Comparison of ENCODE assay signal across 22 cellular contexts in the genomic region with DNA sequence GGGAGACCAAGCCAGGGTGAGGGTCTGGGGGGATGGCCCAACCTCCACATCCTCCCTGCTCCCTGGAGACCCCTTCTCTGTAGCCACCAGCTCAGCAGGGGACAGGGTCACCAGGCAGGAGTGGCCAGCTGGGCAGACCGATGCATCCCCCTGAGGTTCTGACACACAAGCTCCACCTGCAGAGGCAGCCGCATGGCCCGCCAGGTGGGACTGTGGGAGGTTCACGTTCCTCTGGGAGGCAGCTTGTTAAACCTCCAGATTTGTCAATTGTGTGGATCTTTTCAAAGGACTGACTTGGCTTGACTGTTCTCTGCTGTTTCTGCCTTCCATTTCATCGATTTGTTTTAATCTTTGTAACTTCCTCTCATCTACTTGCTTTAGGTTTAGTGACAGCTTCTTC. TPM values are rescaled to one million over a fixed set of nuclear protein-coding genes. Genes with fewer than 3 reads are reported as not detected.
DNase-seq lines count a peak whose midpoint lies in the region; ATAC-seq, FAIRE-seq and TF ChIP-seq lines count a peak whose summit lies in the region.
"Had no signal": no experiment of that assay in that cellular context is flagged by ENCODE, and none has a peak within 500 bp of the region (broad histone marks: within the 10 kb centered on the region; RNA-seq: fewer than 3 reads in every experiment).

No MANE protein-coding gene starts in this region.

- no peak overlapping the region for H2BK120ac ChIP-seq in mesenchymal stem cell (ENCODE audit: low read depth, low read length)

- H3K36me3 Mint-ChIP-seq in IgD-negative memory B cell: peaks cover 5% of the 10 kb centered on the region

- peaks cover 52% of the 10 kb centered on the region for H4K20me1 ChIP-seq in BLaER1
- H4K20me1 ChIP-seq in GM12878 (ENCODE audit: control insufficient read depth, insufficient read depth): no peaks in the 10 kb centered on the region

- TF ChIP-seq CTCF in GM12878 (IDR thresholded peaks at IDR 0.05 in 2 of 3, conservative IDR thresholded peaks at IDR 0.05 in 1 of 3; ENCODE audit: control insufficient read depth in 2 of 3, extremely low read depth in 1 of 3, insufficient read depth in 1 of 3, low read depth in 3 of 3, low read length in 3 of 3): no peak
- no peak for TF ChIP-seq CTCF in brain microvascular endothelial cell (IDR thresholded peaks at IDR 0.05; ENCODE audit: low read depth, low read length, missing control alignments)

- RAD21 ChIA-PET in GM12878 (lab: Charles Lee; ENCODE audit: unreplicated experiment): interaction anchor here (0.6 kb wide), 1 partner anchor 38 kb away, joined by 3 read pairs; no protein-coding TSS in a partner anchor

- SMC1A ChIA-PET in GM12878 (lab: Charles Lee; ENCODE audit: uncharacterized antibody, unreplicated experiment): no interaction called here

- H2AFZ ChIP-seq in GM12878 (ENCODE audit: control insufficient read depth, low read depth, low read length) (no peak overlapping the region), mesenchymal stem cell (ENCODE audit: low read depth, low read length) (no peak overlapping the region)

- no peak overlapping the region for H3K4me3 Mint-ChIP-seq in IgD-negative memory B cell
- H3K4me3 Mint-ChIP-seq: B cell had no signal

- H3K14ac ChIP-seq in mesenchymal stem cell (ENCODE audit: low read length in 2 of 2): no peak overlapping the region

- H2AK5ac ChIP-seq in mesenchymal stem cell (ENCODE audit: low read length, severe bottlenecking): no peak overlapping the region

- WGBS in GM12878 (ENCODE audit: insufficient coverage, insufficient replicate concordance, low lambda C conversion rate, missing lambda C conversion rate): 85% methylated on average over 5 of the region's 5 CpGs
- 96% methylated on average over 4 of the region's 5 CpGs for WGBS in mesenchymal stem cell

- no peak overlapping the region for H2BK15ac ChIP-seq in mesenchymal stem cell (ENCODE audit: low read depth, poor library complexity, severe bottlenecking)

- H3K4me1 ChIP-seq in BLaER1 (peaks cover 61% of the 10 kb centered on the region), GM12878 (ENCODE audit: control insufficient read depth, insufficient read depth, low read length) (no peaks in the 10 kb centered on the region), mesenchymal stem cell (ENCODE audit: control insufficient read depth, insufficient read depth, low read depth, low read length) (peaks cover 34% of the 10 kb centered on the region)

- H3K4me3 ChIP-seq in BLaER1: peak overlapping the region; percentile 41; the same call in 1 of the 2 replicates
- no peak overlapping the region for H3K4me3 ChIP-seq in GM12878
- H3K4me3 ChIP-seq in mesenchymal stem cell (ENCODE audit: insufficient read depth in 1 of 2, low read depth in 1 of 2, low read length in 2 of 2): no peak overlapping the region
- H3K4me3 ChIP-seq in brain microvascular endothelial cell (ENCODE audit: low read depth, low read length): no peak overlapping the region

- H3K9ac ChIP-seq in BLaER1 (peak overlapping the region; percentile 67; the same call in 1 of the 2 replicates), GM12878 (ENCODE audit: control insufficient read depth, insufficient read depth, low read length) (no peak overlapping the region), mesenchymal stem cell (ENCODE audit: low read length) (no peak overlapping the region)

- H3K27me3 Mint-ChIP-seq in IgD-negative memory B cell: no peaks in the 10 kb centered on the region
- H3K27me3 Mint-ChIP-seq: B cell; CD4-positive, CD25-positive, alpha-beta regulatory T cell had no signal

- no peak for ATAC-seq in GM12878
- no peak for ATAC-seq in HG03460 (IDR thresholded peaks at IDR 0.05; ENCODE audit: unreplicated experiment)
- no peak for ATAC-seq in HG03108 (IDR thresholded peaks at IDR 0.05; ENCODE audit: unreplicated experiment)
- ATAC-seq: SK-N-SH treated with all-trans-retinoic acid at 6 μM for 48 hours had no signal

- H3K23ac ChIP-seq in mesenchymal stem cell (ENCODE audit: low read length in 2 of 2): no peak overlapping the region

- H3K4me2 ChIP-seq in BLaER1 (peak overlapping the region; percentile 89), GM12878 (ENCODE audit: control insufficient read depth, insufficient read depth) (no peak overlapping the region), mesenchymal stem cell (ENCODE audit: low read length, poor library complexity, severe bottlenecking) (no peak overlapping the region)

- H3K79me2 ChIP-seq in GM12878 (ENCODE audit: control insufficient read depth, insufficient read depth, low read length): no peaks in the 10 kb centered on the region

- H3K18ac ChIP-seq in mesenchymal stem cell (ENCODE audit: low read depth in 1 of 2, low read length in 2 of 2): no peak overlapping the region

- H3K36me3 ChIP-seq in BLaER1 (peaks cover 84% of the 10 kb centered on the region), GM12878 (ENCODE audit: control insufficient read depth in 2 of 2, insufficient read depth in 2 of 2, low read length in 1 of 2) (peaks cover 0 to 4% of the 10 kb centered on the region in 2 experiments; a peak in 3 of 4 replicates), mesenchymal stem cell (ENCODE audit: control insufficient read depth in 1 of 2, insufficient read depth in 2 of 2, low read depth in 1 of 2, low read length in 2 of 2) (peaks cover 35 to 64% of the 10 kb centered on the region in 2 experiments), brain microvascular endothelial cell (replicated peaks) (peaks cover 64% of the 10 kb centered on the region)

- H3K9me3 Mint-ChIP-seq in IgD-negative memory B cell: no peaks in the 10 kb centered on the region
- H3K9me3 Mint-ChIP-seq: CD4-positive, CD25-positive, alpha-beta regulatory T cell had no signal

- H3K9me3 ChIP-seq in BLaER1 (no peaks in the 10 kb centered on the region), GM12878 (replicated peaks; ENCODE audit: control insufficient read depth, insufficient read depth, low read length) (no peaks in the 10 kb centered on the region; the same call in 2 of the 3 replicates), mesenchymal stem cell (ENCODE audit: control insufficient read depth, low read length) (no peaks in the 10 kb centered on the region)

- H3K27ac ChIP-seq in BLaER1 (peak overlapping the region; percentile 79), GM12878 (ENCODE audit: control insufficient read depth, insufficient read depth) (no peak overlapping the region), mesenchymal stem cell (ENCODE audit: low read length, poor library complexity, severe bottlenecking) (no peak overlapping the region), brain microvascular endothelial cell (no peak overlapping the region)

- intact Hi-C loops in GM12878 (cut with micrococcal nuclease; ENCODE audit: unreplicated experiment): no loop called here

- FAIRE-seq in GM12878 (lab: Jason Lieb, UNC): no peak
- FAIRE-seq: A204.1, H54, HTR-8/SVneo had no signal

- H4K8ac ChIP-seq in mesenchymal stem cell (ENCODE audit: low read length): no peak overlapping the region

- no peak for TF ChIP-seq EP300 in GM12878 (IDR thresholded peaks at IDR 0.05; ENCODE audit: borderline replicate concordance in 1 of 2, control insufficient read depth in 1 of 2, low read depth in 2 of 2, low read length in 2 of 2)

- no peak for DNase-seq in GM12878 (ENCODE audit: low read depth, low spot score)
- DNase-seq in mesenchymal stem cell: no peak
- no peak for DNase-seq in brain microvascular endothelial cell
- DNase-seq: CD4-positive, CD25-positive, alpha-beta regulatory T cell; DMS79; Karpas-422; NCI-H1694; NCI-H2081; NCI-H2171; NCI-H524 treated with DMSO at 0.1 percent for 48 hours; RPMI8226; SIG-M5 had no signal

- no peak overlapping the region for H2BK12ac ChIP-seq in mesenchymal stem cell (ENCODE audit: low read length in 2 of 2)

- H3K4me1 Mint-ChIP-seq in IgD-negative memory B cell: peaks cover 0 to 5% (median 4%) of the 10 kb centered on the region in 3 donors

- H3K79me1 ChIP-seq in mesenchymal stem cell (replicated peaks; ENCODE audit: low read length, poor library complexity, severe bottlenecking): peaks cover 19% of the 10 kb centered on the region

- TF ChIP-seq POLR2A in GM12878 (IDR thresholded peaks at IDR 0.05; ENCODE audit: low read depth, low read length): no peak

- no peak overlapping the region for H3K4ac ChIP-seq in mesenchymal stem cell (ENCODE audit: low read depth in 1 of 2, low read length in 2 of 2)

- TF ChIP-seq RAD21 in GM12878 (IDR thresholded peaks at IDR 0.05; ENCODE audit: insufficient read depth, low read depth, low read length): no peak

- POLR2A ChIA-PET in GM12878 (lab: Charles Lee): no interaction called here

- CTCF ChIA-PET in GM12878 (lab: Yijun Ruan, JAX): interaction anchor here (1.5 kb wide), 1 partner anchor 38 kb away, joined by 3 read pairs; the partner anchor contains the start of gene RNF126

- no peak overlapping the region for H2BK5ac ChIP-seq in mesenchymal stem cell (ENCODE audit: low read depth, low read length, poor library complexity, severe bottlenecking)

- in situ Hi-C loops in GM12878 (cut with MboI): no loop called here
- in situ Hi-C loops in brain microvascular endothelial cell (cut with HindIII; ENCODE audit: low pct_ligation_motif_present, low sequenced_read_pairs): no loop called here

- TSS peak; percentile 33 for BruUV-seq in GM12878 (replicated peaks; lab: Mats Ljungman, UMichigan)

- no peaks in the 10 kb centered on the region for H3K27me3 ChIP-seq in BLaER1
- no peaks in the 10 kb centered on the region for H3K27me3 ChIP-seq in GM12878 (replicated peaks in 1 of 2; ENCODE audit: control insufficient read depth in 2 of 2, insufficient read depth in 2 of 2, low read length in 1 of 2)
- H3K27me3 ChIP-seq in mesenchymal stem cell (ENCODE audit: control insufficient read depth in 1 of 2, insufficient read depth in 1 of 2, low read length in 2 of 2): no peaks in the 10 kb centered on the region
- H3K27me3 ChIP-seq in brain microvascular endothelial cell (replicated peaks): no peaks in the 10 kb centered on the region

- peak overlapping the region; percentile 44 for H4K91ac ChIP-seq in mesenchymal stem cell (ENCODE audit: low read length)

- peak overlapping the region in 2 of 3 donors; percentile 7 to 32 for H3K27ac Mint-ChIP-seq in IgD-negative memory B cell
- H3K27ac Mint-ChIP-seq: B cell had no signal

RNA-seq across cellular contexts. Expression of gene POLRMT, which starts 8.1 kb away (rescaled TPM):
- 41.9 TPM for polyA plus RNA-seq in IgD-negative memory B cell
- total RNA-seq in GM12878 (2013; cell fraction: nucleolus; rRNA removed): 47.3 and 62.5 TPM in 2 replicates
- 36.5 and 42.8 TPM in 2 replicates for total RNA-seq in GM12878 (2014; rRNA removed)
- 22.0 and 22.8 TPM in 2 replicates for total RNA-seq in GM12878 (2014; rRNA removed; fragmentation: Illumina TruSeq; extraction: Trizol)
- total RNA-seq in GM12878 (2021): 57.6 and 59.8 TPM in 2 replicates
- polyA plus RNA-seq in GM12878 (2011; ENCODE audit: low read depth): 24.6 TPM
- 16.6 and 54.0 TPM in 2 replicates for polyA plus RNA-seq in GM12878 (2011; rRNA removed)
- polyA plus RNA-seq in GM12878 (2011; cell fraction: cytosol; rRNA removed): 27.6 and 50.3 TPM in 2 replicates
- polyA plus RNA-seq in GM12878 (2011; cell fraction: nucleus; rRNA removed): 300 and 345 TPM in 2 replicates
- polyA plus RNA-seq in GM12878 (2012): 36.1 and 38.8 TPM in 2 replicates
- 7.3 and 30.8 TPM in 2 replicates for polyA plus RNA-seq in GM12878 (2014; fragmentation: Illumina TruSeq; extraction: Trizol)
- 10 to 100 TPM in 1 of 2 experiments, 1 to 10 TPM in 1; 9.9 to 27.9 TPM for polyA plus RNA-seq in GM12878 (2014; fragmentation: Nextera tagmentation; extraction: Ambion mirVana)
- polyA plus RNA-seq in GM12878 (2014; rRNA removed): 38.4 and 52.6 TPM in 2 replicates
- 10 to 100 TPM; 28.1 to 44.7 TPM for polyA plus RNA-seq in GM12878 (2016; fragmentation: Nextera tagmentation; extraction: Ambion mirVana)
- polyA minus RNA-seq in GM12878 (2011; rRNA and poly(A)+ RNA removed): 91.7 and 110 TPM in 2 replicates
- polyA minus RNA-seq in GM12878 (2011; cell fraction: cytosol; rRNA and poly(A)+ RNA removed): 33.9 and 39.2 TPM in 2 replicates
- 50.2 and 63.4 TPM in 2 replicates for polyA minus RNA-seq in GM12878 (2011; cell fraction: nucleus; rRNA and poly(A)+ RNA removed)
- 24.9 TPM for polyA plus RNA-seq in mesenchymal stem cell (2013, experiment 1 of 2)
- polyA plus RNA-seq in mesenchymal stem cell (2013, experiment 2 of 2): 23.7 TPM

RNA-seq across cellular contexts. Expression of gene FGF22, which starts 14.4 kb away (rescaled TPM):
- polyA plus RNA-seq in IgD-negative memory B cell: not detected
- not detected in 2 replicates for total RNA-seq in GM12878 (2013; cell fraction: nucleolus; rRNA removed)
- total RNA-seq in GM12878 (2014; rRNA removed): not detected in 2 replicates
- total RNA-seq in GM12878 (2014; rRNA removed; fragmentation: Illumina TruSeq; extraction: Trizol): not detected in 2 replicates
- not detected in 2 replicates for total RNA-seq in GM12878 (2021)
- not detected for polyA plus RNA-seq in GM12878 (2011; ENCODE audit: low read depth)
- polyA plus RNA-seq in GM12878 (2011; rRNA removed): not detected in 2 replicates
- polyA plus RNA-seq in GM12878 (2011; cell fraction: cytosol; rRNA removed): 0.03 TPM in 1 of 2 replicates, not detected in the other
- polyA plus RNA-seq in GM12878 (2011; cell fraction: nucleus; rRNA removed): not detected in 2 replicates
- 0.24 TPM in 1 of 2 replicates, not detected in the other for polyA plus RNA-seq in GM12878 (2012)
- polyA plus RNA-seq in GM12878 (2014; fragmentation: Illumina TruSeq; extraction: Trizol): not detected in 2 replicates
- polyA plus RNA-seq in GM12878 (2014; fragmentation: Nextera tagmentation; extraction: Ambion mirVana): not detected
- polyA plus RNA-seq in GM12878 (2014; rRNA removed): 0.05 and 0.13 TPM in 2 replicates
- not detected for polyA plus RNA-seq in GM12878 (2016; fragmentation: Nextera tagmentation; extraction: Ambion mirVana)
- not detected in 2 replicates for polyA minus RNA-seq in GM12878 (2011; rRNA and poly(A)+ RNA removed)
- polyA minus RNA-seq in GM12878 (2011; cell fraction: cytosol; rRNA and poly(A)+ RNA removed): not detected in 2 replicates
- not detected in 2 replicates for polyA minus RNA-seq in GM12878 (2011; cell fraction: nucleus; rRNA and poly(A)+ RNA removed)
- 0.04 TPM for polyA plus RNA-seq in mesenchymal stem cell (2013, experiment 1 of 2)
- polyA plus RNA-seq in mesenchymal stem cell (2013, experiment 2 of 2): 0.07 TPM
- total RNA-seq: M059J had no signal

RNA-seq across cellular contexts. Expression of gene HCN2, which starts 35.6 kb away (rescaled TPM):
- not detected for polyA plus RNA-seq in IgD-negative memory B cell
- 0.12 TPM in 1 of 2 replicates, not detected in the other for total RNA-seq in GM12878 (2013; cell fraction: nucleolus; rRNA removed)
- total RNA-seq in GM12878 (2014; rRNA removed): 0.11 TPM in 1 of 2 replicates, not detected in the other
- total RNA-seq in GM12878 (2014; rRNA removed; fragmentation: Illumina TruSeq; extraction: Trizol): 0.04 TPM in 1 of 2 replicates, not detected in the other
- total RNA-seq in GM12878 (2021): 0.45 and 0.54 TPM in 2 replicates
- polyA plus RNA-seq in GM12878 (2011; ENCODE audit: low read depth): 0.17 TPM
- 0.05 TPM in 1 of 2 replicates, not detected in the other for polyA plus RNA-seq in GM12878 (2011; rRNA removed)
- 0.03 and 0.10 TPM in 2 replicates for polyA plus RNA-seq in GM12878 (2011; cell fraction: cytosol; rRNA removed)
- 0.34 and 0.51 TPM in 2 replicates for polyA plus RNA-seq in GM12878 (2011; cell fraction: nucleus; rRNA removed)
- polyA plus RNA-seq in GM12878 (2012): 0.41 and 0.77 TPM in 2 replicates
- 0.01 TPM in 1 of 2 replicates, not detected in the other for polyA plus RNA-seq in GM12878 (2014; fragmentation: Illumina TruSeq; extraction: Trizol)
- polyA plus RNA-seq in GM12878 (2014; fragmentation: Nextera tagmentation; extraction: Ambion mirVana): not detected
- 0.09 and 0.13 TPM in 2 replicates for polyA plus RNA-seq in GM12878 (2014; rRNA removed)
- not detected for polyA plus RNA-seq in GM12878 (2016; fragmentation: Nextera tagmentation; extraction: Ambion mirVana)
- not detected in 2 replicates for polyA minus RNA-seq in GM12878 (2011; rRNA and poly(A)+ RNA removed)
- not detected in 2 replicates for polyA minus RNA-seq in GM12878 (2011; cell fraction: cytosol; rRNA and poly(A)+ RNA removed)
- polyA minus RNA-seq in GM12878 (2011; cell fraction: nucleus; rRNA and poly(A)+ RNA removed): 0.12 TPM in 1 of 2 replicates, not detected in the other
- 2.0 TPM for polyA plus RNA-seq in mesenchymal stem cell (2013, experiment 1 of 2)
- 2.1 TPM for polyA plus RNA-seq in mesenchymal stem cell (2013, experiment 2 of 2)
- polyA plus RNA-seq: CD4-positive, CD25-positive, alpha-beta regulatory T cell had no signal

RNA-seq across cellular contexts. Expression of gene RNF126, which starts 37.8 kb away (rescaled TPM):
- polyA plus RNA-seq in IgD-negative memory B cell (108 TPM), GM12878 (2011; rRNA removed) (4.5 and 8.9 TPM in 2 replicates), GM12878 (2014; fragmentation: Illumina TruSeq; extraction: Trizol) (0.90 and 5.2 TPM in 2 replicates), GM12878 (2014; fragmentation: Nextera tagmentation; extraction: Ambion mirVana) (under 1 TPM; 0.45 to 0.73 TPM), GM12878 (2014; rRNA removed) (84.2 and 98.4 TPM in 2 replicates), GM12878 (2016; fragmentation: Nextera tagmentation; extraction: Ambion mirVana) (10 to 100 TPM; 81.9 to 85.7 TPM)
- 45.4 and 54.1 TPM in 2 replicates for total RNA-seq in GM12878 (2013; cell fraction: nucleolus; rRNA removed)
- total RNA-seq in GM12878 (2014; rRNA removed) (81.3 and 100 TPM in 2 replicates), GM12878 (2014; rRNA removed; fragmentation: Illumina TruSeq; extraction: Trizol) (13.5 and 19.2 TPM in 2 replicates), GM12878 (2021) (78.3 and 90.2 TPM in 2 replicates)
- polyA plus RNA-seq in GM12878 (2011; ENCODE audit: low read depth): 7.8 TPM
- polyA plus RNA-seq in GM12878 (2011; cell fraction: cytosol; rRNA removed): 22.0 and 33.7 TPM in 2 replicates
- polyA plus RNA-seq in GM12878 (2011; cell fraction: nucleus; rRNA removed): 59.1 and 84.4 TPM in 2 replicates
- 46.6 and 57.2 TPM in 2 replicates for polyA plus RNA-seq in GM12878 (2012)
- 6.1 and 15.7 TPM in 2 replicates for polyA minus RNA-seq in GM12878 (2011; rRNA and poly(A)+ RNA removed)
- 15.3 and 15.5 TPM in 2 replicates for polyA minus RNA-seq in GM12878 (2011; cell fraction: cytosol; rRNA and poly(A)+ RNA removed)
- polyA minus RNA-seq in GM12878 (2011; cell fraction: nucleus; rRNA and poly(A)+ RNA removed): 20.7 and 35.5 TPM in 2 replicates
- 41.9 TPM for polyA plus RNA-seq in mesenchymal stem cell (2013, experiment 1 of 2)
- polyA plus RNA-seq in mesenchymal stem cell (2013, experiment 2 of 2): 43.6 TPM

RNA-seq across cellular contexts. Expression of gene FSTL3, which starts 50.9 kb away (rescaled TPM):
- polyA plus RNA-seq in IgD-negative memory B cell (1.7 TPM), GM12878 (2011; rRNA removed) (8.4 and 13.5 TPM in 2 replicates), GM12878 (2014; fragmentation: Illumina TruSeq; extraction: Trizol) (2.4 and 2.7 TPM in 2 replicates), GM12878 (2014; fragmentation: Nextera tagmentation; extraction: Ambion mirVana) (under 1 TPM; 0.42 to 0.79 TPM), GM12878 (2014; rRNA removed) (10.5 and 12.5 TPM in 2 replicates), GM12878 (2016; fragmentation: Nextera tagmentation; extraction: Ambion mirVana) (1 to 10 TPM; 2.4 TPM)
- 67.2 and 78.8 TPM in 2 replicates for total RNA-seq in GM12878 (2013; cell fraction: nucleolus; rRNA removed)
- total RNA-seq in GM12878 (2014; rRNA removed) (10.2 and 10.3 TPM in 2 replicates), GM12878 (2014; rRNA removed; fragmentation: Illumina TruSeq; extraction: Trizol) (4.3 and 4.5 TPM in 2 replicates), GM12878 (2021) (10.9 and 12.0 TPM in 2 replicates)
- polyA plus RNA-seq in GM12878 (2011; ENCODE audit: low read depth): 9.1 TPM
- polyA plus RNA-seq in GM12878 (2011; cell fraction: cytosol; rRNA removed): 22.5 and 39.1 TPM in 2 replicates
- 115 TPM in 2 replicates for polyA plus RNA-seq in GM12878 (2011; cell fraction: nucleus; rRNA removed)
- polyA plus RNA-seq in GM12878 (2012): 9.7 and 30.0 TPM in 2 replicates
- polyA minus RNA-seq in GM12878 (2011; rRNA and poly(A)+ RNA removed): 7.3 and 13.2 TPM in 2 replicates
- polyA minus RNA-seq in GM12878 (2011; cell fraction: cytosol; rRNA and poly(A)+ RNA removed): 11.7 and 12.8 TPM in 2 replicates
- 5.9 and 12.5 TPM in 2 replicates for polyA minus RNA-seq in GM12878 (2011; cell fraction: nucleus; rRNA and poly(A)+ RNA removed)
- polyA plus RNA-seq in mesenchymal stem cell (2013, experiment 1 of 2): 33.8 TPM
- polyA plus RNA-seq in mesenchymal stem cell (2013, experiment 2 of 2): 36.5 TPM
